18 cellular contexts compared by ENCODE assay signal in the genomic region with DNA sequence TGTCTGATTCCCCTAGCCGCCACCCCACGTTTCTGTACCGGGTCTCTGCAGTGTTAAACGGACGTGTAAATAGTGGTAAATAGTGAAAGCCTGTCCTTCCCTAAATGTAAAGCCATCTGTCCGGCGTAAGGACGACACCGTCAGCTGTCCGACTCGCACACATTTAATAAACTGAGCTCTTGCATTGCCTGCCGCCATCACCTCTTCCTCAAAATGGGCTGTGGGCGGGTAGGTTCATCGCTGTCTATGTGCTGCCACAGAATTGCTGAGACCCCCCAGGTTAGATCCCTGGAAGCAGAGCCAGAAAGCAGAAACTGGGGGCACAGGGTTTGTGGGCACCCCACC. TPM values are rescaled to one million over a fixed set of nuclear protein-coding genes. Genes with fewer than 3 reads are reported as not detected.
DNase-seq lines count a peak whose midpoint lies in the region; ATAC-seq and TF ChIP-seq lines count a peak whose summit lies in the region.
"Had no signal": no experiment of that assay in that cellular context is flagged by ENCODE, and none has a peak within 500 bp of the region (broad histone marks: within the 10 kb centered on the region; RNA-seq: fewer than 3 reads in every experiment).

No MANE protein-coding gene starts in this region.

- peaks cover 36% of the 10 kb centered on the region for H3K4me1 ChIP-seq in CD8-positive, alpha-beta T cell (ENCODE audit: insufficient read depth, low read length)
- H3K4me1 ChIP-seq in tibial artery, result peaks cover 10 to 62% (median 52%) of the 10 kb centered on the region in 4 donors

- peak overlapping the region; percentile 11 for H3K4me3 Mint-ChIP-seq in CD8-positive, alpha-beta T cell
- H3K4me3 Mint-ChIP-seq in T-helper 17 cell, result peak overlapping the region; percentile 9
- H3K4me3 Mint-ChIP-seq in glutamatergic neuron (ENCODE audit: unreplicated experiment), result peak overlapping the region; percentile 79
- H3K4me3 Mint-ChIP-seq: activated CD4-positive, alpha-beta memory T cell treated with anti-CD3 and anti-CD28 coated beads, Interleukin-2, amount 10 ng/mL, durations not matched to agents 7 days and 5 days; activated T-cell treated with anti-CD3 and anti-CD28 coated beads, Interleukin-2, amount 50 U/mL, for 24 hours; nephron progenitor cell had no signal

- H3K4me1 Mint-ChIP-seq in CD8-positive, alpha-beta T cell (ENCODE audit: low read depth), result peaks cover 27% of the 10 kb centered on the region
- H3K4me1 Mint-ChIP-seq in T-helper 17 cell (peaks cover 9% of the 10 kb centered on the region), glutamatergic neuron (ENCODE audit: low read depth, unreplicated experiment) (peaks cover 7% of the 10 kb centered on the region)

- no peaks in the 10 kb centered on the region for H3K9me3 Mint-ChIP-seq in CD8-positive, alpha-beta T cell
- H3K9me3 Mint-ChIP-seq in glutamatergic neuron (ENCODE audit: unreplicated experiment), result peaks cover 28% of the 10 kb centered on the region
- H3K9me3 Mint-ChIP-seq: activated CD4-positive, alpha-beta memory T cell treated with anti-CD3 and anti-CD28 coated beads, Interleukin-2, amount 10 ng/mL, durations not matched to agents 7 days and 5 days; activated T-cell treated with anti-CD3 and anti-CD28 coated beads, Interleukin-2, amount 50 U/mL, for 24 hours; nephron progenitor cell had no signal

- CTCF ChIA-PET in CD8-positive, alpha-beta T cell (lab: Charles Lee), result no interaction called here

- ATAC-seq in CD8-positive, alpha-beta T cell, result no peak
- no peak for ATAC-seq in T-helper 17 cell

- no peak for DNase-seq in CD8-positive, alpha-beta T cell
- DNase-seq in T-helper 17 cell (no peak), glutamatergic neuron (no peak), NOMO-1 treated with dmso at 0.1 percent for 144 hours (lab: John Stamatoyannopoulos, UW; ENCODE audit: unreplicated experiment) (no peak), tibial artery (no peak)
- DNase-seq: activated CD4-positive, alpha-beta memory T cell treated with anti-CD3 and anti-CD28 coated beads, Interleukin-2, amount 10 ng/mL, durations not matched to agents 7 days and 5 days; activated naive CD4-positive, alpha-beta T cell treated with anti-CD3 and anti-CD28 coated beads, Interleukin-2, amount 50 U/mL, for 16 hours; activated T-cell treated with anti-CD3 and anti-CD28 coated beads, Interleukin-2, amount 50 U/mL, for 24 hours; colonic mucosa; foreskin fibroblast; mesendoderm; MM.1S; nephron progenitor cell; stimulated activated CD4-positive, alpha-beta T cell treated with anti-CD3 and anti-CD28 coated beads, Interleukin-4, amount 100 ng/mL, for 4 hours; SW 1271 had no signal

- peaks cover 3% of the 10 kb centered on the region for H3K36me3 ChIP-seq in CD8-positive, alpha-beta T cell (ENCODE audit: insufficient read depth, low read length)
- H3K36me3 ChIP-seq in tibial artery, result peaks cover 0 to 30% (median 30%) of the 10 kb centered on the region in 3 donors
- H3K36me3 ChIP-seq: colonic mucosa had no signal

- H3K27ac ChIP-seq in CD8-positive, alpha-beta T cell (ENCODE audit: low read depth, low read length), result no peak overlapping the region
- no peak overlapping the region for H3K27ac ChIP-seq in tibial artery
- H3K27ac ChIP-seq: ascending aorta, colonic mucosa, vagina had no signal

- intact Hi-C loops in CD8-positive, alpha-beta T cell (cut with DNase I, micrococcal nuclease), result no loop called here
- intact Hi-C loops in tibial artery (cut with DNase I; ENCODE audit: low total_unique reads), result no loop called here

- POLR2A ChIA-PET in CD8-positive, alpha-beta T cell (lab: Charles Lee), result interaction anchor here (0.6 to 0.8 kb wide), 2 partner anchors 52 to 61 kb away, joined by 3 read pairs; no protein-coding TSS in a partner anchor

- no peaks in the 10 kb centered on the region for H3K9me3 ChIP-seq in CD8-positive, alpha-beta T cell (ENCODE audit: low read length)
- H3K9me3 ChIP-seq in T-helper 17 cell (ENCODE audit: control insufficient read depth, low read length, poor library complexity, severe bottlenecking) (no peaks in the 10 kb centered on the region), tibial artery (no peaks in the 10 kb centered on the region)
- H3K9me3 ChIP-seq: ascending aorta, colonic mucosa, vagina had no signal

- peaks cover 8% of the 10 kb centered on the region for H3K27me3 ChIP-seq in CD8-positive, alpha-beta T cell (ENCODE audit: insufficient read depth, low read length)
- H3K27me3 ChIP-seq in tibial artery, result peaks cover 24 to 92% of the 10 kb centered on the region in 2 donors

- no peak overlapping the region for H3K4me3 ChIP-seq in CD8-positive, alpha-beta T cell (ENCODE audit: low read depth, low read length)
- no peak overlapping the region for H3K4me3 ChIP-seq in tibial artery
- H3K4me3 ChIP-seq: ascending aorta, colonic mucosa, vagina had no signal

- no peak overlapping the region for H3K27ac Mint-ChIP-seq in CD8-positive, alpha-beta T cell
- H3K27ac Mint-ChIP-seq in T-helper 17 cell (no peak overlapping the region), glutamatergic neuron (ENCODE audit: unreplicated experiment) (peak overlapping the region; percentile 98)
- H3K27ac Mint-ChIP-seq: activated CD4-positive, alpha-beta memory T cell treated with anti-CD3 and anti-CD28 coated beads, Interleukin-2, amount 10 ng/mL, durations not matched to agents 7 days and 5 days; activated T-cell treated with anti-CD3 and anti-CD28 coated beads, Interleukin-2, amount 50 U/mL, for 24 hours; nephron progenitor cell had no signal

- no peak for TF ChIP-seq CTCF in CD8-positive, alpha-beta T cell (IDR thresholded peaks at IDR 0.05)
- TF ChIP-seq CTCF in glutamatergic neuron (IDR thresholded peaks at IDR 0.05; ENCODE audit: partially characterized antibody, unreplicated experiment), result no peak
- TF ChIP-seq CTCF in tibial artery (IDR thresholded peaks at IDR 0.05), result no peak

- peaks cover 2% of the 10 kb centered on the region for H3K27me3 Mint-ChIP-seq in CD8-positive, alpha-beta T cell (ENCODE audit: low read depth)
- H3K27me3 Mint-ChIP-seq in T-helper 17 cell (no peaks in the 10 kb centered on the region), glutamatergic neuron (ENCODE audit: unreplicated experiment) (peaks cover 36% of the 10 kb centered on the region)

- H3K36me3 Mint-ChIP-seq in CD8-positive, alpha-beta T cell, result peaks cover 8% of the 10 kb centered on the region
- no peaks in the 10 kb centered on the region for H3K36me3 Mint-ChIP-seq in T-helper 17 cell (ENCODE audit: low read depth)
- H3K36me3 Mint-ChIP-seq in glutamatergic neuron (ENCODE audit: unreplicated experiment), result no peaks in the 10 kb centered on the region

RNA-seq across cellular contexts. Expression of a gene that starts 6.0 kb away (rescaled TPM):
- total RNA-seq in CD8-positive, alpha-beta T cell, result 10 to 100 TPM; 11.9 to 12.1 TPM
- total RNA-seq in T-helper 17 cell, result 10 to 100 TPM; 24.3 to 29.0 TPM
- 29.2 TPM for total RNA-seq in glutamatergic neuron (ENCODE audit: unreplicated experiment)

RNA-seq across cellular contexts. Expression of a gene that starts 17.1 kb away (rescaled TPM):
- total RNA-seq in CD8-positive, alpha-beta T cell, result 1 to 10 TPM; 5.4 to 6.1 TPM
- total RNA-seq in T-helper 17 cell (1 to 10 TPM; 3.3 to 4.5 TPM), glutamatergic neuron (ENCODE audit: unreplicated experiment) (21.2 TPM)

RNA-seq across cellular contexts. Expression of a gene that starts 18.0 kb away (rescaled TPM):
- total RNA-seq in CD8-positive, alpha-beta T cell, result 1 to 10 TPM; 2.0 to 2.5 TPM
- total RNA-seq in T-helper 17 cell, result 1 to 10 TPM; 1.8 to 2.3 TPM
- 21.5 TPM for total RNA-seq in glutamatergic neuron (ENCODE audit: unreplicated experiment)

RNA-seq across cellular contexts. Expression of a gene that starts 23.1 kb away (rescaled TPM):
- under 1 TPM; 0.27 to 0.33 TPM for total RNA-seq in CD8-positive, alpha-beta T cell
- total RNA-seq in T-helper 17 cell, result under 1 TPM; 0.07 to 0.44 TPM
- total RNA-seq in glutamatergic neuron (ENCODE audit: unreplicated experiment), result 371 TPM
- total RNA-seq: ascending aorta, kidney epithelial cell had no signal

RNA-seq across cellular contexts. Expression of a gene that starts 34.8 kb away (rescaled TPM):
- total RNA-seq in CD8-positive, alpha-beta T cell, result 1,000 to 10,000 TPM; 2,066 to 2,071 TPM
- total RNA-seq in T-helper 17 cell, result 1,000 to 10,000 TPM; 1,653 to 1,678 TPM
- total RNA-seq in glutamatergic neuron (ENCODE audit: unreplicated experiment), result 603 TPM

Comparison
In these comparisons a context has a peak if more than half of its experiments do, and no peak if none do; other contexts are left out.
1. H3K4me3 Mint-ChIP-seq: peak in every context shown above with its lines; median percentile 79 in glutamatergic neuron; 11 in CD8-positive, alpha-beta T cell; 9 in T-helper 17 cell.